In the genomic region with DNA sequence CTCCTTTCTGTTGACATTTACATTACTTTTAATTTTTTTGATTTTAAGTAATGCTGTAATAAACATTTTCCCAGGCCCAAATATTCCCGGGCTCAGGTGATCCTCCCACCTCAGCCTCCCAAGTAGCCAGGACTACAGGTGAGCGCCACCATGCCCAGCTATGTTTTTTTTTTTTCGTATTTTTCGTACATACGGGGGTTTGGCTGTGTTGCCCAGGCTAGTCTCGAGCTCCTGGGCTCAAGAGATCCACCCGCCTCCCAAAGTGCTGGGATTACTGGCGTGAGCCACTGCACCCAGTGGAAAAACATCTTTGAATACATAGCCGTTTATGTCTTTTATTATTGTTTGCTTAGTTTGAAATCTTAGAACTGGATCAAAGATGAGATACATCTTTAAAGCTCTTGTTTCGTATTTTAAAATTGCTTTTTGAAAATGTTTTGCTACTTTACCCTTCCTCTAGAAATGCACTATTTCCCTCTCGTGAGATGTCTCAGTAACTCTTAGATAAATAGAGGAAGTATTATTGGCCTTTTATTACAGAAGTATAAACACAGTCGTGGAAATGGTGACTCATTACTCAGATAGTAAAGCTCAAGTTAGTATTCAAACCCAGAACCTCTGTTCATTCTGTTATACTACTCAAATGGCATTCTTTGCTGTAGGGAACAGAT, we compare ENCODE assay signal across 8 cellular contexts. TPM values are rescaled to one million over a fixed set of nuclear protein-coding genes. Genes with fewer than 3 reads are reported as not detected.
A peak's percentile ranks its signal among the peaks of the same experiment; 100 is the strongest.
DNase-seq lines count a peak whose midpoint lies in the region; ATAC-seq and TF ChIP-seq lines count a peak whose summit lies in the region.

No MANE protein-coding gene starts in this region.

- peaks cover 44% of the 10 kb centered on the region for H3K4me1 ChIP-seq in CD4-positive, alpha-beta memory T cell (ENCODE audit: insufficient read depth, low read length)
- H3K4me1 ChIP-seq in right atrium auricular region (peaks cover 0 to 24% of the 10 kb centered on the region in 2 donors), spleen (peaks cover 28 to 77% (median 59%) of the 10 kb centered on the region in 6 donors), foreskin keratinocyte (peaks cover 16% of the 10 kb centered on the region)

- DNase-seq in CD4-positive, alpha-beta memory T cell = peak in 1 of 5 donors; percentile 24
- DNase-seq in HT1080 (ENCODE audit: low read depth) (peak; percentile 56), right atrium auricular region (ENCODE audit: low spot score) (no peak), spleen (no peak), foreskin keratinocyte (no peak), HPDE6-E6E7 (ENCODE audit: extremely low spot score) (no peak)
- DNase-seq in activated CD4-positive, alpha-beta T cell treated with anti-CD3 and anti-CD28 coated beads for 1 hour = no peak

- 34 to 48% (median 45%) methylated on average over 12 of the region's 12 CpGs for WGBS in spleen, 5 donors

- CTCF ChIA-PET in CD4-positive, alpha-beta memory T cell (lab: Charles Lee; ENCODE audit: partially characterized antibody) = interaction anchor here (0.7 to 5.5 kb wide), 9 partner anchors 17 to 111 kb away, joined by 3 to 75 read pairs (median 6); a partner anchor contains a TSS

- peak overlapping the region; percentile 66 to 98 for H3K4me3 ChIP-seq in CD4-positive, alpha-beta memory T cell (ENCODE audit: low read length in 2 of 2)
- peak overlapping the region; percentile 93 for H3K4me3 ChIP-seq in WI38 (ENCODE audit: low read depth, low read length)
- H3K4me3 ChIP-seq in right atrium auricular region = no peak overlapping the region
- H3K4me3 ChIP-seq in spleen = peak overlapping the region; percentile 60 to 94 (median 84)

- H3K4me1 Mint-ChIP-seq in CD4-positive, alpha-beta memory T cell = peaks cover 28 to 58% (median 42%) of the 10 kb centered on the region in 4 donors

- peak overlapping the region; percentile 89 to 96 (median 92) for H3K27ac Mint-ChIP-seq in CD4-positive, alpha-beta memory T cell

- peak overlapping the region; percentile 89 to 99 (median 96) for H3K4me3 Mint-ChIP-seq in CD4-positive, alpha-beta memory T cell

- no peak for ATAC-seq in foreskin keratinocyte

- H3K36me3 Mint-ChIP-seq in CD4-positive, alpha-beta memory T cell = peaks cover 20 to 42% of the 10 kb centered on the region in 2 donors

- TF ChIP-seq POLR2A in spleen (IDR thresholded peaks at IDR 0.05) = peak in 1 of 3 donors; percentile 43

- no peaks in the 10 kb centered on the region for H3K9me3 ChIP-seq in CD4-positive, alpha-beta memory T cell (ENCODE audit: control insufficient read depth in 1 of 2, low read length in 2 of 2)
- no peaks in the 10 kb centered on the region for H3K9me3 ChIP-seq in right atrium auricular region
- no peaks in the 10 kb centered on the region for H3K9me3 ChIP-seq in spleen

- POLR2A ChIA-PET in CD4-positive, alpha-beta memory T cell (lab: Charles Lee; ENCODE audit: partially characterized antibody) = interaction anchor here (1.0 to 6.3 kb wide), 11 partner anchors 11 to 603 kb away, joined by 3 to 698 read pairs (median 24); a partner anchor contains a TSS

- TF ChIP-seq CTCF in WI38 (IDR thresholded peaks at IDR 0.05; ENCODE audit: low read depth, low read length) = no peak
- TF ChIP-seq CTCF in right atrium auricular region (IDR thresholded peaks at IDR 0.05) = no peak
- TF ChIP-seq CTCF in spleen (IDR thresholded peaks at IDR 0.05 in 8 of 11, conservative IDR thresholded peaks at IDR 0.05 in 3 of 11) = no peak
- no peak for TF ChIP-seq CTCF in foreskin keratinocyte (conservative IDR thresholded peaks at IDR 0.05)

- H3K27me3 Mint-ChIP-seq in CD4-positive, alpha-beta memory T cell = no peaks in the 10 kb centered on the region

- H3K27me3 ChIP-seq in CD4-positive, alpha-beta memory T cell (ENCODE audit: insufficient read depth, low read length) = no peaks in the 10 kb centered on the region
- no peaks in the 10 kb centered on the region for H3K27me3 ChIP-seq in right atrium auricular region
- H3K27me3 ChIP-seq in spleen (replicated peaks in 1 of 7) = no peaks in the 10 kb centered on the region
- no peaks in the 10 kb centered on the region for H3K27me3 ChIP-seq in foreskin keratinocyte

- peaks cover 0 to 2% (median 0%) of the 10 kb centered on the region in 8 donors for H3K9me3 Mint-ChIP-seq in CD4-positive, alpha-beta memory T cell

- intact Hi-C loops in CD4-positive, alpha-beta memory T cell (cut with micrococcal nuclease) = loop anchor here (5.0 to 10.0 kb wide), 3 partner anchors 71 to 787 kb away; no protein-coding TSS in a partner anchor
- intact Hi-C loops in spleen (cut with DNase I; ENCODE audit: low total_unique reads) = no loop called here

- H3K27ac ChIP-seq in CD4-positive, alpha-beta memory T cell (ENCODE audit: low read depth, low read length) = peak overlapping the region; percentile 99
- H3K27ac ChIP-seq in right atrium auricular region (peak overlapping the region; percentile 2 to 99), spleen (peak overlapping the region; percentile 97 to 100 (median 100)), foreskin keratinocyte (no peak overlapping the region)

- no peaks in the 10 kb centered on the region for H3K36me3 ChIP-seq in CD4-positive, alpha-beta memory T cell (ENCODE audit: insufficient read depth, low read length)
- H3K36me3 ChIP-seq in right atrium auricular region (no peaks in the 10 kb centered on the region), spleen (peaks cover 0 to 14% (median 0%) of the 10 kb centered on the region in 6 donors)

RNA-seq across cellular contexts. Expression of a gene that starts 2.4 kb away (rescaled TPM):
- total RNA-seq in CD4-positive, alpha-beta memory T cell = 100 to 1,000 TPM; 268 to 288 TPM
- polyA plus RNA-seq in CD4-positive, alpha-beta memory T cell = 10 to 100 TPM; 22.1 to 60.9 TPM
- 41.8 and 43.9 TPM in 2 replicates for total RNA-seq in HT1080 (2014; rRNA removed; shearing (Covaris generic))
- 14.0 and 18.3 TPM in 2 replicates for polyA plus RNA-seq in HT1080 (2015; cell fraction: cytosol; rRNA removed)
- polyA plus RNA-seq in HT1080 (2015; cell fraction: nucleus; rRNA removed) = 45.8 and 52.9 TPM in 2 replicates
- total RNA-seq in right atrium auricular region (10 to 100 TPM; 27.8 to 34.0 TPM), spleen (100 to 1,000 TPM; 142 to 361 (median 203) TPM), foreskin keratinocyte (35.9 and 36.0 TPM in 2 replicates)
- polyA plus RNA-seq in spleen (10 to 100 TPM; 14.7 to 15.5 (median 15.1) TPM), foreskin keratinocyte (3.1 and 5.2 TPM in 2 replicates)

Comparison
In these comparisons a context has a peak if more than half of its experiments do, and no peak if none do; other contexts are left out.
1. H3K4me3 ChIP-seq: peak in CD4-positive, alpha-beta memory T cell (2 of 2), WI38 (single experiment) and spleen (8 of 8); none in right atrium auricular region (0 of 2).